ENCODE assay signal across 22 cellular contexts in genomic region chrY:9126545-9126944, GRCh38.
"Had no signal": no experiment of that assay in that cellular context is flagged by ENCODE, and none has a peak within 500 bp of the region (broad histone marks: within the 10 kb centered on the region; RNA-seq: fewer than 3 reads in every experiment).

No MANE protein-coding gene starts in this region.

- H3K4me3 Mint-ChIP-seq: activated CD8-positive, alpha-beta T cell treated with anti-CD3 and anti-CD28 coated beads for 36 hours; activated naive CD4-positive, alpha-beta T cell treated with anti-CD3 and anti-CD28 coated beads for 36 hours; memory B cell; naive B cell; neural crest cell; WTC11 had no signal

- H3K27ac ChIP-seq: body of pancreas, dorsolateral prefrontal cortex, gastrocnemius medialis, heart right ventricle, right atrium auricular region, uterus had no signal

- H3K4me1 ChIP-seq: body of pancreas, gastrocnemius medialis, heart right ventricle, right atrium auricular region, uterus had no signal

- FAIRE-seq: colon had no signal

- H3K9me3 ChIP-seq: body of pancreas, gastrocnemius medialis, heart right ventricle, right atrium auricular region, transverse colon, uterus had no signal

- H3K27me3 Mint-ChIP-seq: activated CD8-positive, alpha-beta T cell treated with anti-CD3 and anti-CD28 coated beads for 36 hours; memory B cell; naive B cell; progenitor cell of endocrine pancreas had no signal

- H3K4me1 Mint-ChIP-seq: memory B cell, naive B cell, neural crest cell, WTC11 had no signal

- DNase-seq: activated CD4-positive, alpha-beta T cell treated with anti-CD3 and anti-CD28 coated beads for 48 hours; activated CD8-positive, alpha-beta T cell treated with anti-CD3 and anti-CD28 coated beads for 36 hours; activated naive CD4-positive, alpha-beta T cell treated with anti-CD3 and anti-CD28 coated beads for 36 hours; activated T-cell treated with anti-CD3 and anti-CD28 coated beads, Interleukin-2, amount 50 U/mL, for 1 hour; body of pancreas; caudate nucleus; dorsolateral prefrontal cortex; gastrocnemius medialis; heart right ventricle; left ventricle myocardium superior; naive B cell; stimulated activated naive CD8-positive, alpha-beta T cell treated with anti-CD3 and anti-CD28 coated beads, Interleukin-15, Interleukin-2, amounts not matched to agents 100 U/mL and 50 U/mL, for 24 hours; T-helper 2 cell; transverse colon; uterus had no signal

- H3K4me3 ChIP-seq: body of pancreas, dorsolateral prefrontal cortex, gastrocnemius medialis, heart right ventricle, right atrium auricular region, transverse colon, uterus had no signal

- H3K36me3 Mint-ChIP-seq: memory B cell, naive B cell, WTC11 had no signal

- ATAC-seq: activated CD8-positive, alpha-beta T cell treated with anti-CD3 and anti-CD28 coated beads for 36 hours; body of pancreas; gastrocnemius medialis; heart right ventricle; left ventricle myocardium superior; stimulated activated naive CD8-positive, alpha-beta T cell treated with anti-CD3 and anti-CD28 coated beads, Interleukin-15, Interleukin-2, amounts not matched to agents 100 U/mL and 50 U/mL, for 24 hours; WTC11 had no signal

- H3K9me3 Mint-ChIP-seq: activated CD8-positive, alpha-beta T cell treated with anti-CD3 and anti-CD28 coated beads for 36 hours; activated naive CD4-positive, alpha-beta T cell treated with anti-CD3 and anti-CD28 coated beads for 36 hours; activated T-helper 2 cell treated with anti-CD3 and anti-CD28 coated beads, Interferon-gamma antibody, Interleukin-2, Interleukin-4, amounts not matched to agents 10 μg/mL and 5 μg/mL and 100 μg/mL, durations not matched to agents 14 hours and 24 hours and 36 hours; memory B cell; naive B cell; neural crest cell; WTC11 had no signal

- H3K27ac Mint-ChIP-seq: activated CD8-positive, alpha-beta T cell treated with anti-CD3 and anti-CD28 coated beads for 36 hours; activated naive CD4-positive, alpha-beta T cell treated with anti-CD3 and anti-CD28 coated beads for 36 hours; activated T-helper 2 cell treated with anti-CD3 and anti-CD28 coated beads, Interferon-gamma antibody, Interleukin-2, Interleukin-4, amounts not matched to agents 10 μg/mL and 5 μg/mL and 100 μg/mL, durations not matched to agents 14 hours and 24 hours and 36 hours; memory B cell; naive B cell; progenitor cell of endocrine pancreas; WTC11 had no signal

- H3K36me3 ChIP-seq: gastrocnemius medialis, heart right ventricle, right atrium auricular region, transverse colon, uterus had no signal
